ENCODE assay signal across 2 cellular contexts in genomic region chr11:119300198-119300964, GRCh38.
TF ChIP-seq lines count a peak whose summit lies in the region.

No MANE protein-coding gene starts in this region.

TF ChIP-seq in endothelial cell of umbilical vein, 7 proteins besides CTCF, POLR2A, EP300 and RAD21:
- TF ChIP-seq POLR2AphosphoS5 (IDR thresholded peaks at IDR 0.05; ENCODE audit: insufficient read depth, low read depth, low read length) = no peak
- no peak for TF ChIP-seq FOS (IDR thresholded peaks at IDR 0.05; ENCODE audit: borderline replicate concordance, insufficient read depth, low read length)
- TF ChIP-seq MAX (IDR thresholded peaks at IDR 0.05; ENCODE audit: insufficient read depth, insufficient read length) = no peak
- no peak for TF ChIP-seq MYC (IDR thresholded peaks at IDR 0.05; ENCODE audit: low read depth, low read length)

TF ChIP-seq in HEK293T, 16 proteins besides CTCF, POLR2A, EP300 and RAD21:
- TF ChIP-seq FOXA1 (IDR thresholded peaks at IDR 0.05) = no peak
- TF ChIP-seq ELF4 (IDR thresholded peaks at IDR 0.05) = no peak
